ENCODE assay signal across 7 cellular contexts in genomic region chr1:165408518-165408917, GRCh38. TPM values are rescaled to one million over a fixed set of nuclear protein-coding genes. Genes with fewer than 3 reads are reported as not detected.
DNase-seq lines count a peak whose midpoint lies in the region; ATAC-seq and TF ChIP-seq lines count a peak whose summit lies in the region.

No MANE protein-coding gene starts in this region.

- H3K27ac ChIP-seq in hepatocyte = no peak overlapping the region

- intact Hi-C loops in natural killer cell (cut with micrococcal nuclease) = no loop called here

- H3K4me1 Mint-ChIP-seq in natural killer cell = no peaks in the 10 kb centered on the region

- H3K9me2 ChIP-seq in hepatocyte (replicated peaks; ENCODE audit: insufficient read depth) = no peaks in the 10 kb centered on the region

- no peaks in the 10 kb centered on the region for H3K36me3 Mint-ChIP-seq in natural killer cell

- H3K4me1 ChIP-seq in hepatocyte (ENCODE audit: insufficient read depth) = no peaks in the 10 kb centered on the region

- peaks cover 23 to 25% of the 10 kb centered on the region in 2 donors for H3K27me3 Mint-ChIP-seq in natural killer cell (ENCODE audit: low read depth in 2 of 2)

- H3K9me3 Mint-ChIP-seq in natural killer cell = no peaks in the 10 kb centered on the region

- no peak for ATAC-seq in GM19455 (IDR thresholded peaks at IDR 0.05; ENCODE audit: unreplicated experiment)
- ATAC-seq in natural killer cell = no peak
- no peak for ATAC-seq in HG03571 (IDR thresholded peaks at IDR 0.05; ENCODE audit: unreplicated experiment)

- 45% methylated on average over 6 of the region's 6 CpGs for WGBS in hepatocyte (ENCODE audit: low lambda C conversion rate, missing lambda C conversion rate)

- DNase-seq in GM12865 (ENCODE audit: low read depth) = peak; percentile 36
- DNase-seq in Kasumi-1 (lab: John Stamatoyannopoulos, UW) = peak; percentile 19 to 31
- DNase-seq in SK-MEL-5 (ENCODE audit: low read depth, low spot score) = peak; percentile 92
- peak; percentile 78 for DNase-seq in hepatocyte (ENCODE audit: low spot score)
- DNase-seq in natural killer cell = no peak

- H3K36me3 ChIP-seq in hepatocyte (replicated peaks; ENCODE audit: insufficient read depth, low read depth) = no peaks in the 10 kb centered on the region

- no peak overlapping the region for H3K27ac Mint-ChIP-seq in natural killer cell

- TF ChIP-seq CTCF in GM12865 (IDR thresholded peaks at IDR 0.05; ENCODE audit: insufficient read depth, low read depth, low read length, missing control alignments) = peak; percentile 33
- peak; percentile 53 for TF ChIP-seq CTCF in hepatocyte (IDR thresholded peaks at IDR 0.05; ENCODE audit: poor library complexity)
- TF ChIP-seq CTCF in natural killer cell (IDR thresholded peaks at IDR 0.05) = no peak

- H3K9me3 ChIP-seq in hepatocyte (ENCODE audit: low read depth) = no peaks in the 10 kb centered on the region

- peaks cover 9% of the 10 kb centered on the region for H3K27me3 ChIP-seq in hepatocyte

- in situ Hi-C loops in SK-MEL-5 (cut with HindIII; ENCODE audit: low pct_unique_long_range_greater_than_20kb, low sequenced_read_pairs) = no loop called here

- no peak overlapping the region for H3K4me2 ChIP-seq in hepatocyte

- no peaks in the 10 kb centered on the region for H3K79me2 ChIP-seq in hepatocyte

- H4K20me1 ChIP-seq in hepatocyte (ENCODE audit: insufficient read depth, poor library complexity, severe bottlenecking) = no peaks in the 10 kb centered on the region

- no peak overlapping the region for H2AFZ ChIP-seq in hepatocyte

- H3K4me3 ChIP-seq in GM12865 (ENCODE audit: low read depth, low read length) = no peak overlapping the region
- no peak overlapping the region for H3K4me3 ChIP-seq in hepatocyte

- no peak overlapping the region for H3K4me3 Mint-ChIP-seq in natural killer cell

RNA-seq across cellular contexts. Expression of gene RXRG, which starts 36.4 kb away (rescaled TPM):
- total RNA-seq in SK-MEL-5 (2014; rRNA removed; shearing (Covaris generic)) = 44.3 and 53.3 TPM in 2 replicates
- polyA plus RNA-seq in SK-MEL-5 (2015; cell fraction: cytosol; rRNA removed) = 45.6 and 53.4 TPM in 2 replicates
- polyA plus RNA-seq in SK-MEL-5 (2015; cell fraction: nucleus; rRNA removed) = 9.5 and 16.7 TPM in 2 replicates
- total RNA-seq in hepatocyte (0.07 TPM in 1 of 2 replicates, not detected in the other), natural killer cell (not detected)
- polyA plus RNA-seq in hepatocyte = 1.5 TPM in 1 of 2 replicates, not detected in the other

RNA-seq across cellular contexts. Expression of gene LMX1A, which starts 52.0 kb away (rescaled TPM):
- not detected in 2 replicates for total RNA-seq in SK-MEL-5 (2014; rRNA removed; shearing (Covaris generic))
- not detected in 2 replicates for polyA plus RNA-seq in SK-MEL-5 (2015; cell fraction: cytosol; rRNA removed)
- polyA plus RNA-seq in SK-MEL-5 (2015; cell fraction: nucleus; rRNA removed) = not detected in 2 replicates
- total RNA-seq in hepatocyte (not detected in 2 replicates), natural killer cell (not detected)
- polyA plus RNA-seq in hepatocyte = not detected in 2 replicates

Comparison
In these comparisons a context has a peak if more than half of its experiments do, and no peak if none do; other contexts are left out.
1. RNA of gene RXRG, which starts 36.4 kb away (total RNA-seq): 44.3 to 53.3 TPM in SK-MEL-5; 0.07 TPM in hepatocyte and not detected in natural killer cell; every median in the first group is over 10 times any median in the second.